In the genomic region with DNA sequence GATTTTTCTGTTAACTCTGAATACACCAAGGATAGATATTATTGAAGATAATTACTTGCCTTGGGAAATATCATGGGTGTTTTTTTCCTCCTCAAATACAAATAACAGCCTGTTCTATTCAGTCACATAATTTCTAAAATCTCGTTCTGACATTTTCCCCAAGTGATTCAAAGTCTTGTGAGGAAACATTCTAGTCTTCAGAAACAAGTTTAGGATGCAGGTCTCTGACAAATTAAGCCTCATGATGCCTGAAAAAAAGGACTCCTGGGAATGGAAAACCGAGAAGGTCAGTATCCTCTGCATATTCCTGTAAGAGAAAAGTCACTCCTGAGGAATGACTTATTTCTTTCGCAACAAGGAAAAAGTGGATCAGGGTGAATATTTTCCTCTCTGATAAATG, we compare ENCODE assay signal across 30 cellular contexts.
"Had no signal": no experiment of that assay in that cellular context is flagged by ENCODE, and none has a peak within 500 bp of the region (broad histone marks: within the 10 kb centered on the region; RNA-seq: fewer than 3 reads in every experiment).

No MANE protein-coding gene starts in this region.

- H3K4me1 ChIP-seq: SJSA1 had no signal

- H3K36me3 ChIP-seq: MG63, SJSA1 had no signal

- H3K27ac ChIP-seq: PC-9, RWPE1, SJSA1, SK-N-MC had no signal

- H3K9me3 ChIP-seq: MG63, SJSA1 had no signal

- H3K4me2 ChIP-seq: PC-9 had no signal

- H3K4me3 ChIP-seq: MG63, PC-9, SJSA1, SK-N-MC had no signal

- ATAC-seq: Panc1, Right ventricle myocardium inferior, SK-N-SH treated with all-trans-retinoic acid at 6 μM for 48 hours had no signal

- H2AFZ ChIP-seq: PC-9 had no signal

- DNase-seq: Kasumi-1, KG1, MG63, NCI-H1048, NCI-H1092 treated with DMSO at 0.1 percent for 48 hours, NCI-H1105 treated with DMSO at 0.1 percent for 48 hours, NCI-H1417, NCI-H1436, NCI-H146, NCI-H1694, NCI-H187, NCI-H1930, NCI-H2029 treated with DMSO at 0.1 percent for 48 hours, NCI-H2081 treated with DMSO at 0.1 percent for 48 hours, NCI-H2107, NCI-H2171, NCI-H226, NCI-H446 treated with DMSO at 0.1 percent for 48 hours, NCI-H510A, NCI-H524, NCI-H526, NCI-H774, PC-9, SHP77 treated with DMSO at 0.1 percent for 48 hours had no signal

- H3K27me3 ChIP-seq: MG63, SJSA1 had no signal
